ENCODE assay signal across 27 cellular contexts in the genomic region with DNA sequence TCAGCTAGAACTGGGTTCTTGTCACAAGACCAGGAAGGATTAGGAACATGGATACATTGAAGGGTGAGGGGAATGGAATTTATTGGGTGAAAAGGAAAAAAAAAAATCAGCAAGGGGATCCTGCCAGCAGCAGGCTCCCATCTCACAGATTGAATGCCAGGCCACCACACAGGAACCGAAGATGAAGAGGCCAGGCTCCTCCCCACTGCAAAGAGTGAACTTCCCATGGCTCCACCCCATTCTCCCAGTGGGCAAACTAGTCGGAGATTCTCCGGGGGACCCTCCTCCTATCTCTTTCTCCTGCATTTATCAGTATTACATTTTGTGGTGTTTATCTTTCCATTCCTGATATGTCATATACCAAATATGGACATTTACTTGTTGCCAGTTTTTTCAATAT.
"Had no signal": no experiment of that assay in that cellular context is flagged by ENCODE, and none has a peak within 500 bp of the region (broad histone marks: within the 10 kb centered on the region; RNA-seq: fewer than 3 reads in every experiment).

No MANE protein-coding gene starts in this region.

- H3K27me3 Mint-ChIP-seq: naive thymus-derived CD4-positive, alpha-beta T cell; progenitor cell of endocrine pancreas; stimulated activated memory B cell treated with anti-CD40 and anti-IgM and Interleukin-4, amounts not matched to agents 10 μg/mL and 1 μg/mL and 100 μg/mL, for 72 hours; stimulated activated naive CD8-positive, alpha-beta T cell treated with anti-CD3 and anti-CD28 coated beads, Interleukin-15, amount 100 ng/mL, for 72 hours had no signal

- H3K9me3 ChIP-seq: left lung, lower lobe of right lung, mucosa of descending colon, ovary, right lobe of liver, testis, thyroid gland, transverse colon, upper lobe of left lung, vagina had no signal

- H3K9me3 Mint-ChIP-seq: natural killer cell treated with Interleukin-12 subunit alpha and Interleukin-12 subunit beta and Interleukin-15 and Interleukin-18, amount 100 ng/mL, for 72 hours had no signal

- H3K4me2 ChIP-seq: smooth muscle cell had no signal

- ATAC-seq: left colon; left lung; lower lobe of right lung; mucosa of descending colon; naive thymus-derived CD4-positive, alpha-beta T cell; natural killer cell treated with Interleukin-12 subunit alpha and Interleukin-12 subunit beta and Interleukin-15 and Interleukin-18, amount 100 ng/mL, for 72 hours; right lobe of liver; stimulated activated memory B cell treated with anti-CD40 and anti-IgM and Interleukin-4, amounts not matched to agents 10 μg/mL and 1 μg/mL and 100 μg/mL, for 72 hours; stimulated activated naive CD8-positive, alpha-beta T cell treated with anti-CD3 and anti-CD28 coated beads, Interleukin-15, amount 100 ng/mL, for 72 hours had no signal

- H3K4me3 Mint-ChIP-seq: naive thymus-derived CD4-positive, alpha-beta T cell; natural killer cell treated with Interleukin-12 subunit alpha and Interleukin-12 subunit beta and Interleukin-15 and Interleukin-18, amount 100 ng/mL, for 72 hours; stimulated activated memory B cell treated with anti-CD40 and anti-IgM and Interleukin-4, amounts not matched to agents 10 μg/mL and 1 μg/mL and 100 μg/mL, for 72 hours; stimulated activated naive CD8-positive, alpha-beta T cell treated with anti-CD3 and anti-CD28 coated beads, Interleukin-15, amount 100 ng/mL, for 72 hours had no signal

- H3K4me1 Mint-ChIP-seq: stimulated activated memory B cell treated with anti-CD40 and anti-IgM and Interleukin-4, amounts not matched to agents 10 μg/mL and 1 μg/mL and 100 μg/mL, for 72 hours had no signal

- H3K36me3 ChIP-seq: left lung, lower lobe of right lung, ovary, right atrium auricular region, thyroid gland, transverse colon, upper lobe of left lung, vagina had no signal

- DNase-seq: hypothalamus; kidney; left colon; left lung; lower lobe of right lung; mammary epithelial cell; midbrain; mucosa of descending colon; naive thymus-derived CD4-positive, alpha-beta T cell; ovary; right lobe of liver; stimulated activated CD4-positive, alpha-beta T cell treated with anti-CD3 and anti-CD28 coated beads, Interleukin-1b, Interleukin-23, amount 100 ng/mL, for 48 hours; stimulated activated CD4-positive, alpha-beta T cell treated with anti-CD3 and anti-CD28 coated beads, Interleukin-2, amount 100 ng/mL, for 48 hours; stimulated activated CD4-positive, alpha-beta T cell treated with anti-CD3 and anti-CD28 coated beads, Interleukin-4, amount 100 ng/mL, for 4 hours; stimulated activated CD8-positive, alpha-beta memory T cell treated with anti-CD3 and anti-CD28 coated beads, Interleukin-4, amount 100 ng/mL, for 48 hours; stimulated activated naive CD4-positive, alpha-beta T cell treated with Interleukin-2 at 50 U/mL for 16 hours; stimulated activated naive CD8-positive, alpha-beta T cell treated with anti-CD3 and anti-CD28 coated beads, Interleukin-15, amount 100 ng/mL, for 72 hours; testis; thyroid gland; transverse colon; upper lobe of left lung had no signal

- H3K27ac Mint-ChIP-seq: natural killer cell treated with Interleukin-12 subunit alpha and Interleukin-12 subunit beta and Interleukin-15 and Interleukin-18, amount 100 ng/mL, for 72 hours; progenitor cell of endocrine pancreas; stimulated activated memory B cell treated with anti-CD40 and anti-IgM and Interleukin-4, amounts not matched to agents 10 μg/mL and 1 μg/mL and 100 μg/mL, for 72 hours; stimulated activated naive CD8-positive, alpha-beta T cell treated with anti-CD3 and anti-CD28 coated beads, Interleukin-15, amount 100 ng/mL, for 72 hours had no signal

- H3K4me1 ChIP-seq: left lung, lower lobe of right lung, right atrium auricular region, right lobe of liver, testis, thyroid gland, transverse colon, upper lobe of left lung, vagina had no signal

- H3K27ac ChIP-seq: left lung, lower lobe of right lung, ovary, right atrium auricular region, right lobe of liver, testis, thyroid gland, transverse colon, upper lobe of left lung, vagina had no signal

- H3K27me3 ChIP-seq: left lung, ovary, right atrium auricular region, right lobe of liver, testis, thyroid gland, transverse colon, upper lobe of left lung, vagina had no signal

- H3K4me3 ChIP-seq: left lung, lower lobe of right lung, mucosa of descending colon, ovary, right atrium auricular region, right lobe of liver, smooth muscle cell, testis, thyroid gland, transverse colon, upper lobe of left lung, vagina had no signal
